9 cellular contexts compared by ENCODE assay signal in the genomic region with DNA sequence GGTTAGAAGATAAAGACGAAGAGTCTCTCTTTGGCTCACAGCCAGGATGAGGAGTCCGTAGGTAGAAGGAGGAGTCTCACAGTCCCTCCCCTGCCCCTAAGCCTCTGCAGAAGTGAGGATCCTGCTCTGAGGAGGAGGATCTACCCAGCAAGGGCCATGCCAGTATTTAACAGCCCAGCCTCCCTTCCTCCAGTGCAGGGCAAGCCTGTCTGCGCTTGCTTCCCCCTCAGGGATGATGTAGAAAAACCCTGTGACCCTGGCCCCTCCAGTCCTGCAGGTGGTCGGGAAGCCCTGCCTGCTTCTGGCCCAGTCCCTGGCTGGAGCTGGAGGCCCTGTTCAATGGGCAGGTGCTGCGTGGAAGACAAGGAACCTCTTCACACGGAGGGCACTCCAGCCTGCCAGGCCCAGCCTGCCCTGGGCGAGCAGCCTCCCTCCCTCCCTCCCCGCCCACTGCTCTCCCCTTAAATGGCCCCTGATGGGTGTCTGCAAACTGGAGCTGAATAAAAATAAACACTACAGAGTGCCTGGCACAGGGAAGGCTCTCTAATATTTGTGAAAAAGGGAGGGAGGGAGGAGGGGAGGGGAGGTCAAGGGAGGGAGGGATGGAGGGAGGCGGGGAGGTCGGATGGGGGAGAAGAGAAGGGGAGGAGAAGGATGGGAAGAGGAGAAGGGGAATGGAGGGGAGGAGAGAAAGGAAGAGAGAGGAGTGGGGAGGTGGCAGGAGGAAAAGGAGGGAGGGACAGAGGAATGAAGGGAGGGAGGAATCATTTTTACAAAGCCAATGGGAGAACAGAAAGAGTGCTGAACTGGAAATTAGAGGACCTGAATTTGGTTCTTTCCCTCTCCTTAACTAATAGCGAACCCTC.
DNase-seq lines count a peak whose midpoint lies in the region; ATAC-seq lines count a peak whose summit lies in the region.
"Had no signal": no experiment of that assay in that cellular context is flagged by ENCODE, and none has a peak within 500 bp of the region (broad histone marks: within the 10 kb centered on the region; RNA-seq: fewer than 3 reads in every experiment).

No MANE protein-coding gene starts in this region.

- H3K4me3 ChIP-seq in right cardiac atrium (ENCODE audit: low read length) = no peak overlapping the region
- H3K4me3 ChIP-seq in trophoblast cell (ENCODE audit: low read depth, low read length) = no peak overlapping the region

- no peak overlapping the region for H4K8ac ChIP-seq in trophoblast cell (ENCODE audit: low read depth, low read length)

- no peak overlapping the region for H2AK5ac ChIP-seq in trophoblast cell (ENCODE audit: low read length)

- no peak overlapping the region for H3K4ac ChIP-seq in trophoblast cell (ENCODE audit: low read depth, low read length)

- no peak overlapping the region for H2AFZ ChIP-seq in trophoblast cell (ENCODE audit: insufficient read depth, low read length, poor library complexity)

- H4K91ac ChIP-seq in trophoblast cell (ENCODE audit: low read depth, low read length) = no peak overlapping the region

- no peak overlapping the region for H3K9ac ChIP-seq in trophoblast cell (ENCODE audit: low read length)

- H3K27ac ChIP-seq in right cardiac atrium (ENCODE audit: low read length) (peak overlapping the region; percentile 82), temporal lobe (ENCODE audit: low read depth, low read length) (peak overlapping the region; percentile 77), trophoblast cell (ENCODE audit: low read depth, low read length) (no peak overlapping the region)
- H3K27ac ChIP-seq: epithelial cell of prostate had no signal

- no peaks in the 10 kb centered on the region for H3K27me3 ChIP-seq in right cardiac atrium (ENCODE audit: control insufficient read depth, insufficient read depth)
- H3K27me3 ChIP-seq in trophoblast cell (ENCODE audit: insufficient read depth, low read length) = peaks cover 2% of the 10 kb centered on the region

- WGBS in right cardiac atrium = 24% methylated on average over 11 of the region's 11 CpGs
- WGBS in trophoblast cell (ENCODE audit: extremely low coverage, insufficient coverage, insufficient read length) = 100% methylated on average over 2 of the region's 11 CpGs

- H2BK120ac ChIP-seq in trophoblast cell (ENCODE audit: insufficient read depth, low read length, poor library complexity) = no peak overlapping the region

- H3K4me2 ChIP-seq in trophoblast cell (ENCODE audit: low read length) = no peak overlapping the region

- peaks cover 8% of the 10 kb centered on the region for H3K4me1 ChIP-seq in right cardiac atrium (ENCODE audit: control insufficient read depth, insufficient read depth, low read length)
- H3K4me1 ChIP-seq in trophoblast cell (ENCODE audit: control insufficient read depth in 1 of 2, insufficient read depth in 2 of 2, low read length in 2 of 2) = no peaks in the 10 kb centered on the region

- no peak overlapping the region for H3K23ac ChIP-seq in trophoblast cell (ENCODE audit: low read length)

- H3K79me2 ChIP-seq in trophoblast cell (ENCODE audit: control insufficient read depth, insufficient read depth, low read length, poor library complexity) = no peaks in the 10 kb centered on the region

- no peaks in the 10 kb centered on the region for H3K79me1 ChIP-seq in trophoblast cell (ENCODE audit: low read length)

- no peak overlapping the region for H2BK12ac ChIP-seq in trophoblast cell (ENCODE audit: low read length)

- no peaks in the 10 kb centered on the region for H3K36me3 ChIP-seq in trophoblast cell (ENCODE audit: control insufficient read depth in 1 of 2, insufficient read depth in 2 of 2, low read length in 2 of 2)

- DNase-seq in NCI-H1105 treated with DMSO at 0.1 percent for 48 hours (lab: John Stamatoyannopoulos, UW) (peak; percentile 82), SHP77 treated with DMSO at 0.1 percent for 48 hours (lab: John Stamatoyannopoulos, UW) (peak; percentile 95), right cardiac atrium (peak; percentile 59 to 88 (median 88)), trophoblast cell (no peak), AG08395 (ENCODE audit: low spot score) (no peak), AML-193 (lab: John Stamatoyannopoulos, UW) (no peak)
- DNase-seq in NK-92 treated with Interleukin-12 subunit alpha and Interleukin-12 subunit beta, amount 100 ng/mL, for 24 hours (lab: John Stamatoyannopoulos, UW) = no peak

- no peak overlapping the region for H3K14ac ChIP-seq in trophoblast cell (ENCODE audit: low read length)

- no peak overlapping the region for H4K12ac ChIP-seq in trophoblast cell (ENCODE audit: low read depth, low read length)

- no peaks in the 10 kb centered on the region for H3K9me3 ChIP-seq in right cardiac atrium (ENCODE audit: control insufficient read depth, low read length)
- H3K9me3 ChIP-seq in trophoblast cell (ENCODE audit: insufficient read depth, low read depth, low read length) = peaks cover 3% of the 10 kb centered on the region

- no peak overlapping the region for H3K18ac ChIP-seq in trophoblast cell (ENCODE audit: low read length)

- H2BK5ac ChIP-seq in trophoblast cell (ENCODE audit: low read depth, low read length, poor library complexity) = no peak overlapping the region

- peak; percentile 52 to 68 for ATAC-seq in right cardiac atrium

- intact Hi-C loops in right cardiac atrium (cut with DNase I) = loop anchor here in 3 of 4 donors (5.0 to 10.0 kb wide), 3 partner anchors 131 to 193 kb away; no protein-coding TSS in a partner anchor

Comparison
In these comparisons a context has a peak if more than half of its experiments do, and no peak if none do; other contexts are left out.
1. DNase-seq: peak in NCI-H1105 treated with DMSO at 0.1 percent for 48 hours (single experiment), SHP77 treated with DMSO at 0.1 percent for 48 hours (single experiment) and right cardiac atrium (3 of 3); none in NK-92 treated with Interleukin-12 subunit alpha and Interleukin-12 subunit beta, amount 100 ng/mL, for 24 hours (single experiment), trophoblast cell (0 of 2), AG08395 (single experiment) and AML-193 (0 of 2).